In the genomic region with DNA sequence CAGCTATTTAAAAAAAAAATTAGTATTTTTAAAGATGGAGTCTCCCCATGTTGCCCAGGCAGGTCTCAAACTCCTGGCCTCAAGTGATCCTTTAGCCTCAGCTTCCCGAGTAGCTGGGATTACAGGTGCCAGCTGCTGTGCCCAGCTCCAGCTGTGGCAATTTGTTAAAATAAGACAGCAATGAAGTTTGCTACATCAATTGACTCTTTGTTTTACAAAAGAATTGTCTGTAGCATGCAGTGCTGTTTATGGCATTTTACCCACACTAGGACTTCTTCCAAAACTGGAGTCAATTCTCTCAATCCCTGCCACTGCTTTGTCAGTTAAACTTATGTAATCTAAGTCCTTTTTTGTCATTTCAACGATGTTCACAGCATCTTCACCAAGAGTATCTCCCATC, we compare ENCODE assay signal across 16 cellular contexts. TPM values are rescaled to one million over a fixed set of nuclear protein-coding genes. Genes with fewer than 3 reads are reported as not detected.
DNase-seq lines count a peak whose midpoint lies in the region; ATAC-seq and TF ChIP-seq lines count a peak whose summit lies in the region.
"Had no signal": no experiment of that assay in that cellular context is flagged by ENCODE, and none has a peak within 500 bp of the region (broad histone marks: within the 10 kb centered on the region; RNA-seq: fewer than 3 reads in every experiment).

No MANE protein-coding gene starts in this region.

- no peak overlapping the region for H3K4me3 Mint-ChIP-seq in activated naive CD4-positive, alpha-beta T cell treated with anti-CD3 and anti-CD28 coated beads, Interleukin-2, amount 50 U/mL, for 24 hours
- H3K4me3 Mint-ChIP-seq in activated naive CD4-positive, alpha-beta T cell treated with anti-CD3 and anti-CD28 coated beads for 36 hours: no peak overlapping the region
- H3K4me3 Mint-ChIP-seq: CD14-positive monocyte, H9 had no signal

- H3K4me1 ChIP-seq in gastroesophageal sphincter: peaks cover 0 to 15% (median 0%) of the 10 kb centered on the region in 3 donors

- H3K27ac Mint-ChIP-seq in activated naive CD4-positive, alpha-beta T cell treated with anti-CD3 and anti-CD28 coated beads, Interleukin-2, amount 50 U/mL, for 24 hours: peak overlapping the region; percentile 43
- no peak overlapping the region for H3K27ac Mint-ChIP-seq in activated naive CD4-positive, alpha-beta T cell treated with anti-CD3 and anti-CD28 coated beads for 36 hours
- H3K27ac Mint-ChIP-seq: CD14-positive monocyte had no signal

- H3K36me3 Mint-ChIP-seq in activated naive CD4-positive, alpha-beta T cell treated with anti-CD3 and anti-CD28 coated beads, Interleukin-2, amount 50 U/mL, for 24 hours: peaks cover 7% of the 10 kb centered on the region
- H3K36me3 Mint-ChIP-seq in activated naive CD4-positive, alpha-beta T cell treated with anti-CD3 and anti-CD28 coated beads for 36 hours (ENCODE audit: low read depth): peaks cover 19% of the 10 kb centered on the region
- H3K36me3 Mint-ChIP-seq: CD14-positive monocyte had no signal

- no peak for DNase-seq in activated naive CD4-positive, alpha-beta T cell treated with anti-CD3 and anti-CD28 coated beads for 36 hours
- peak; percentile 88 for DNase-seq in superior temporal gyrus (ENCODE audit: extremely low spot score)
- no peak for DNase-seq in NCI-H1092 treated with DMSO at 0.1 percent for 48 hours (lab: John Stamatoyannopoulos, UW)
- DNase-seq: COR-L47, DMS153, H9, NCI-H1048, NCI-H1694 treated with DMSO at 0.1 percent for 48 hours, PC-3 had no signal

- H3K27me3 Mint-ChIP-seq in activated naive CD4-positive, alpha-beta T cell treated with anti-CD3 and anti-CD28 coated beads, Interleukin-2, amount 50 U/mL, for 24 hours: no peaks in the 10 kb centered on the region
- H3K27me3 Mint-ChIP-seq in activated naive CD4-positive, alpha-beta T cell treated with anti-CD3 and anti-CD28 coated beads for 36 hours (ENCODE audit: low read depth): no peaks in the 10 kb centered on the region

- intact Hi-C loops in activated naive CD4-positive, alpha-beta T cell treated with anti-CD3 and anti-CD28 coated beads for 36 hours (cut with micrococcal nuclease): no loop called here

- CTCF ChIA-PET in activated naive CD4-positive, alpha-beta T cell treated with anti-CD3 and anti-CD28 coated beads for 36 hours (lab: Charles Lee): interaction anchor here (1.0 to 3.4 kb wide), 5 partner anchors 10 to 106 kb away, joined by 3 to 24 read pairs (median 4); no protein-coding TSS in a partner anchor

- 70 to 82% methylated on average over 2 of the region's 2 CpGs for WGBS in gastroesophageal sphincter (ENCODE audit: low coverage in 1 of 2), 2 donors

- no peak for TF ChIP-seq EP300 in gastroesophageal sphincter (IDR thresholded peaks at IDR 0.05)

- H3K27ac ChIP-seq in angular gyrus (ENCODE audit: low read depth, low read length): peak overlapping the region; percentile 86
- peak overlapping the region; percentile 71 for H3K27ac ChIP-seq in layer of hippocampus (ENCODE audit: low read depth, low read length)
- H3K27ac ChIP-seq in gastroesophageal sphincter: no peak overlapping the region
- H3K27ac ChIP-seq: A549 had no signal

- H3K4me1 Mint-ChIP-seq in activated naive CD4-positive, alpha-beta T cell treated with anti-CD3 and anti-CD28 coated beads, Interleukin-2, amount 50 U/mL, for 24 hours: peaks cover 29% of the 10 kb centered on the region
- H3K4me1 Mint-ChIP-seq in activated naive CD4-positive, alpha-beta T cell treated with anti-CD3 and anti-CD28 coated beads for 36 hours (ENCODE audit: low read depth): peaks cover 28% of the 10 kb centered on the region
- H3K4me1 Mint-ChIP-seq: CD14-positive monocyte had no signal

- H3K36me3 ChIP-seq in gastroesophageal sphincter: peaks cover 0 to 2% of the 10 kb centered on the region in 2 donors

- ATAC-seq in gastroesophageal sphincter (no peak), HG02571 (IDR thresholded peaks at IDR 0.05; ENCODE audit: unreplicated experiment) (no peak)
- ATAC-seq: A549, PC-3 had no signal

- H3K9me3 Mint-ChIP-seq in activated naive CD4-positive, alpha-beta T cell treated with anti-CD3 and anti-CD28 coated beads, Interleukin-2, amount 50 U/mL, for 24 hours: no peaks in the 10 kb centered on the region
- H3K9me3 Mint-ChIP-seq in activated naive CD4-positive, alpha-beta T cell treated with anti-CD3 and anti-CD28 coated beads for 36 hours: no peaks in the 10 kb centered on the region
- H3K9me3 Mint-ChIP-seq: CD14-positive monocyte, H9 had no signal

- no peak for TF ChIP-seq CTCF in gastroesophageal sphincter (IDR thresholded peaks at IDR 0.05)

- no peak overlapping the region for H3K4me3 ChIP-seq in gastroesophageal sphincter
- H3K4me3 ChIP-seq: A549 had no signal

- TF ChIP-seq POLR2A in gastroesophageal sphincter (IDR thresholded peaks at IDR 0.05): no peak

- H3K9me3 ChIP-seq in gastroesophageal sphincter: no peaks in the 10 kb centered on the region
- H3K9me3 ChIP-seq: A549 had no signal

- H3K27me3 ChIP-seq in layer of hippocampus (ENCODE audit: control insufficient read depth, insufficient read depth, low read length) (no peaks in the 10 kb centered on the region), gastroesophageal sphincter (no peaks in the 10 kb centered on the region)

RNA-seq across cellular contexts. Expression of a gene that starts 49.3 kb away (rescaled TPM):
- 10 to 100 TPM; 89.5 to 90.8 TPM for total RNA-seq in activated naive CD4-positive, alpha-beta T cell treated with anti-CD3 and anti-CD28 coated beads for 36 hours
- 10 to 100 TPM in 3 of 4 donors, 1 to 10 TPM in 1; 6.9 to 21.6 (median 10.7) TPM for total RNA-seq in gastroesophageal sphincter

Comparison
In these comparisons a context has a peak if more than half of its experiments do, and no peak if none do; other contexts are left out.
1. H3K27ac ChIP-seq: peak in angular gyrus (single experiment) and layer of hippocampus (single experiment); none in gastroesophageal sphincter (0 of 4).
2. RNA of a gene that starts 49.3 kb away (total RNA-seq): 89.5 to 90.8 TPM in activated naive CD4-positive, alpha-beta T cell treated with anti-CD3 and anti-CD28 coated beads for 36 hours; 6.9 to 21.6 TPM in gastroesophageal sphincter; every median in the first group is over 4 times any median in the second.